8 cellular contexts compared by ENCODE assay signal in genomic region chr1:121097127-121097866, GRCh38.
DNase-seq lines count a peak whose midpoint lies in the region; ATAC-seq lines count a peak whose summit lies in the region.
"Not testable (repeated sequence)": the region's sequence is repeated elsewhere in the genome, so short reads cannot be mapped to it uniquely, and the experiment has no call there.

No MANE protein-coding gene starts in this region.

- H3K27ac Mint-ChIP-seq in central memory CD8-positive, alpha-beta T cell (ENCODE audit: low read depth): not testable (repeated sequence)

- DNase-seq in AML-193 (lab: John Stamatoyannopoulos, UW) (peak; percentile 12 to 20), NCI-H510A treated with DMSO at 0.1 percent for 48 hours (lab: John Stamatoyannopoulos, UW) (peak; percentile 17), left kidney (ENCODE audit: low read depth, low spot score) (peak; percentile 92)
- DNase-seq in activated CD4-positive, alpha-beta T cell treated with anti-CD3 and anti-CD28 coated beads for 48 hours: peak; percentile 89
- peak; percentile 67 to 76 for DNase-seq in central memory CD8-positive, alpha-beta T cell (ENCODE audit: low spot score in 2 of 2)
- peak; percentile 86 for DNase-seq in stimulated activated CD4-positive, alpha-beta T cell treated with anti-CD3 and anti-CD28 coated beads, Interleukin-15, amount 100 ng/mL, for 24 hours

- not testable (repeated sequence) for H3K9me3 Mint-ChIP-seq in central memory CD8-positive, alpha-beta T cell

- ATAC-seq in GM19328 (IDR thresholded peaks at IDR 0.05; ENCODE audit: unreplicated experiment): peak; percentile 90
- peak; percentile 92 for ATAC-seq in HG03196 (IDR thresholded peaks at IDR 0.05; ENCODE audit: unreplicated experiment)
- peak; percentile 90 for ATAC-seq in central memory CD8-positive, alpha-beta T cell (replicated peaks; ENCODE audit: extremely low read depth, poor library complexity, severe bottlenecking)

- not testable (repeated sequence) for H3K4me1 Mint-ChIP-seq in central memory CD8-positive, alpha-beta T cell

- not testable (repeated sequence) for H3K36me3 Mint-ChIP-seq in central memory CD8-positive, alpha-beta T cell (ENCODE audit: insufficient read depth)

- peak overlapping the region; percentile 59 for H3K4me3 Mint-ChIP-seq in central memory CD8-positive, alpha-beta T cell

- H3K27me3 Mint-ChIP-seq in central memory CD8-positive, alpha-beta T cell: not testable (repeated sequence)

Comparison
In these comparisons a context has a peak if more than half of its experiments do, and no peak if none do; other contexts are left out.
1. Peak in every context shown above with its lines: DNase-seq and ATAC-seq.
2. DNase-seq: peak in every context shown above with its lines; median percentile 92 in left kidney; 89 in activated CD4-positive, alpha-beta T cell treated with anti-CD3 and anti-CD28 coated beads for 48 hours; 86 in stimulated activated CD4-positive, alpha-beta T cell treated with anti-CD3 and anti-CD28 coated beads, Interleukin-15, amount 100 ng/mL, for 24 hours; 72 in central memory CD8-positive, alpha-beta T cell; 17 in NCI-H510A treated with DMSO at 0.1 percent for 48 hours; 16 in AML-193.